In genomic region chr5:81971694-81972495, GRCh38 we compare ENCODE assay signal across 1 cellular context.
A peak's percentile ranks its signal among the peaks of the same experiment; 100 is the strongest.
TF ChIP-seq lines count a peak whose summit lies in the region.

TSS of gene ATG10 (plus strand) at chr5:81972023. CDS start at chr5:81987571, 15,548 bp downstream.

TF ChIP-seq in K562, 482 proteins besides CTCF, POLR2A, EP300 and RAD21 (continued from another document and continues in another):
- TF ChIP-seq ZNF696 (CRISPR knock-in tag; conservative IDR thresholded peaks at IDR 0.05) (no peak), CREB5 (CRISPR knock-in tag; IDR thresholded peaks at IDR 0.05) (no peak), COPS2 (conservative IDR thresholded peaks at IDR 0.05) (no peak), PHB2 (IDR thresholded peaks at IDR 0.05; ENCODE audit: low read depth) (no peak), NFATC3 (IDR thresholded peaks at IDR 0.05) (no peak), TARDBP (IDR thresholded peaks at IDR 0.05) (peak; percentile 43; the same call in 1 of the 2 replicates), ZNF449 (CRISPR knock-in tag; IDR thresholded peaks at IDR 0.05) (no peak), ZNF511 (CRISPR knock-in tag; IDR thresholded peaks at IDR 0.05) (peak; percentile 92), ZNF586 (CRISPR knock-in tag; conservative IDR thresholded peaks at IDR 0.05) (no peak), NFXL1 (CRISPR knock-in tag; IDR thresholded peaks at IDR 0.05) (no peak), ZFPM2 (CRISPR knock-in tag; IDR thresholded peaks at IDR 0.05) (no peak), U2AF1 (optimal IDR thresholded peaks at IDR 0.05; ENCODE audit: low read depth, low read length) (peak; percentile 79), ZNF699 (CRISPR knock-in tag; IDR thresholded peaks at IDR 0.05; ENCODE audit: insufficient replicate concordance) (no peak), PREB (CRISPR knock-in tag; IDR thresholded peaks at IDR 0.05) (no peak), ZNF561 (CRISPR knock-in tag; conservative IDR thresholded peaks at IDR 0.05) (no peak), ARID2 (IDR thresholded peaks at IDR 0.05) (0 out of 2 replicates have a peak, but pooled peaks have one; percentile 8), TEAD2 (tag; IDR thresholded peaks at IDR 0.05) (no peak), KLF13 (tag; IDR thresholded peaks at IDR 0.05; ENCODE audit: borderline replicate concordance, low read depth) (peak; percentile 14; the same call in 1 of the 2 replicates), ZNF707 (CRISPR knock-in tag; conservative IDR thresholded peaks at IDR 0.05) (0 out of 2 replicates have a peak, but pooled peaks have one; percentile 51), ZNF436 (CRISPR knock-in tag; IDR thresholded peaks at IDR 0.05) (no peak), TRIM28 (IDR thresholded peaks at IDR 0.05) (no peak), ZNF277 (CRISPR knock-in tag; IDR thresholded peaks at IDR 0.05; ENCODE audit: borderline replicate concordance) (no peak), ATF3 (IDR thresholded peaks at IDR 0.05) (peak; percentile 51; the same call in 1 of the 2 replicates), ATF3 (CRISPR knock-in tag; conservative IDR thresholded peaks at IDR 0.05) (0 out of 2 replicates have a peak, but pooled peaks have one; percentile 33), MTF1 (CRISPR knock-in tag; IDR thresholded peaks at IDR 0.05; ENCODE audit: borderline replicate concordance) (no peak), E2F1 (CRISPR knock-in tag; IDR thresholded peaks at IDR 0.05) (no peak; the same call in 1 of the 2 replicates), ZKSCAN8 (CRISPR knock-in tag; IDR thresholded peaks at IDR 0.05) (no peak), ARNT (IDR thresholded peaks at IDR 0.05) (no peak), GTF3C2 (IDR thresholded peaks at IDR 0.05; ENCODE audit: borderline replicate concordance, extremely low read depth, insufficient read length) (no peak), SIRT6 (IDR thresholded peaks at IDR 0.05; ENCODE audit: low read depth, low read length) (no peak), PTTG1 (tag; IDR thresholded peaks at IDR 0.05; ENCODE audit: low read depth) (no peak), THAP7 (CRISPR knock-in tag; IDR thresholded peaks at IDR 0.05) (no peak), ZNF212 (CRISPR knock-in tag; IDR thresholded peaks at IDR 0.05) (0 out of 2 replicates have a peak, but pooled peaks have one; percentile 65), MTA2 (IDR thresholded peaks at IDR 0.05; ENCODE audit: low read depth) (no peak), GTF2B (IDR thresholded peaks at IDR 0.05; ENCODE audit: extremely low read depth, insufficient read length) (no peak), EWSR1 (IDR thresholded peaks at IDR 0.05; ENCODE audit: borderline replicate concordance, low read depth, partially characterized antibody) (no peak), KDM2B (CRISPR knock-in tag; IDR thresholded peaks at IDR 0.05) (0 out of 2 replicates have a peak, but pooled peaks have one; percentile 49), CTCFL (IDR thresholded peaks at IDR 0.05; ENCODE audit: borderline replicate concordance, insufficient read depth, low read depth, low read length, poor library complexity, severe bottlenecking) (no peak), SUPT5H (IDR thresholded peaks at IDR 0.05) (peak; percentile 92), MLLT1 (IDR thresholded peaks at IDR 0.05) (peak in 1 of 2 experiments; percentile 97; a peak in 2 of 4 replicates), DNMT1 (IDR thresholded peaks at IDR 0.05) (no peak)
